In genomic region chr6:111823012-111823411, GRCh38 we compare ENCODE assay signal across 10 cellular contexts. TPM values are rescaled to one million over a fixed set of nuclear protein-coding genes. Genes with fewer than 3 reads are reported as not detected.
A peak's percentile ranks its signal among the peaks of the same experiment; 100 is the strongest.
DNase-seq lines count a peak whose midpoint lies in the region; ATAC-seq and TF ChIP-seq lines count a peak whose summit lies in the region.
"Had no signal": no experiment of that assay in that cellular context is flagged by ENCODE, and none has a peak within 500 bp of the region (broad histone marks: within the 10 kb centered on the region; RNA-seq: fewer than 3 reads in every experiment).

No MANE protein-coding gene starts in this region.

- peak overlapping the region; percentile 43 for H3K4me3 Mint-ChIP-seq in T-helper 2 cell treated with Interferon-gamma antibody and Interleukin-4, amounts not matched to agents 5 μg/mL and 100 μg/mL, for 36 hours
- H3K4me3 Mint-ChIP-seq in T-cell, result peak overlapping the region in 1 of 3 donors; percentile 63
- H3K4me3 Mint-ChIP-seq: endodermal cell had no signal

- TF ChIP-seq POLR2A in spleen (IDR thresholded peaks at IDR 0.05), result no peak

- ATAC-seq in T-cell (replicated peaks in 1 of 4) (no peak), foreskin keratinocyte (no peak), GM19328 (IDR thresholded peaks at IDR 0.05; ENCODE audit: unreplicated experiment) (no peak)
- ATAC-seq: Panc1 had no signal

- H3K9me3 ChIP-seq in spleen (no peaks in the 10 kb centered on the region), colonic mucosa (no peaks in the 10 kb centered on the region)

- POLR2A ChIA-PET in T-cell (lab: Charles Lee), result interaction anchor here (0.6 to 2.0 kb wide), 5 partner anchors 11 to 268 kb away, joined by 3 to 10 read pairs (median 3); no protein-coding TSS in a partner anchor

- peak overlapping the region; percentile 73 for H3K27ac ChIP-seq in foreskin keratinocyte
- peak overlapping the region in 7 of 8 donors; percentile 30 to 70 (median 57) for H3K27ac ChIP-seq in spleen
- no peak overlapping the region for H3K27ac ChIP-seq in colonic mucosa

- peaks cover 24% of the 10 kb centered on the region for H3K36me3 Mint-ChIP-seq in T-helper 2 cell treated with Interferon-gamma antibody and Interleukin-4, amounts not matched to agents 5 μg/mL and 100 μg/mL, for 36 hours (ENCODE audit: low read depth)
- H3K36me3 Mint-ChIP-seq in T-cell, result peaks cover 29% of the 10 kb centered on the region

- peak overlapping the region; percentile 80 for H3K27ac Mint-ChIP-seq in T-helper 2 cell treated with Interferon-gamma antibody and Interleukin-4, amounts not matched to agents 5 μg/mL and 100 μg/mL, for 36 hours
- H3K27ac Mint-ChIP-seq in T-cell, result peak overlapping the region; percentile 93 to 96
- H3K27ac Mint-ChIP-seq: endodermal cell had no signal

- CTCF ChIA-PET in T-cell (lab: Charles Lee), result interaction anchor here (0.6 to 2.7 kb wide), 6 partner anchors 9 to 220 kb away, joined by 3 to 13 read pairs (median 4); no protein-coding TSS in a partner anchor

- no peak overlapping the region for H3K9ac ChIP-seq in colonic mucosa (ENCODE audit: low read depth in 2 of 2, low read length in 2 of 2)

- TF ChIP-seq CTCF in foreskin keratinocyte (conservative IDR thresholded peaks at IDR 0.05) (no peak), spleen (IDR thresholded peaks at IDR 0.05 in 8 of 11, conservative IDR thresholded peaks at IDR 0.05 in 3 of 11) (no peak), colonic mucosa (IDR thresholded peaks at IDR 0.05) (no peak)

- H3K9me3 Mint-ChIP-seq in T-helper 2 cell treated with Interferon-gamma antibody and Interleukin-4, amounts not matched to agents 5 μg/mL and 100 μg/mL, for 36 hours, result no peaks in the 10 kb centered on the region
- no peaks in the 10 kb centered on the region for H3K9me3 Mint-ChIP-seq in T-cell

- H3K36me3 ChIP-seq in spleen (no peaks in the 10 kb centered on the region), colonic mucosa (no peaks in the 10 kb centered on the region)

- no peaks in the 10 kb centered on the region for H3K27me3 Mint-ChIP-seq in T-helper 2 cell treated with Interferon-gamma antibody and Interleukin-4, amounts not matched to agents 5 μg/mL and 100 μg/mL, for 36 hours (ENCODE audit: low read depth)
- no peaks in the 10 kb centered on the region for H3K27me3 Mint-ChIP-seq in T-cell

- 84 to 88% (median 86%) methylated on average over 6 of the region's 6 CpGs for WGBS in spleen, 5 donors

- H3K27me3 ChIP-seq in foreskin keratinocyte (no peaks in the 10 kb centered on the region), spleen (replicated peaks in 1 of 7) (no peaks in the 10 kb centered on the region), colonic mucosa (no peaks in the 10 kb centered on the region)

- H3K4me3 ChIP-seq in spleen (no peak overlapping the region), colonic mucosa (no peak overlapping the region)

- intact Hi-C loops in spleen (cut with DNase I; ENCODE audit: low total_unique reads), result no loop called here
- intact Hi-C loops in colonic mucosa (cut with DNase I), result no loop called here

- no peak for DNase-seq in T-helper 2 cell treated with Interferon-gamma antibody and Interleukin-4, amounts not matched to agents 5 μg/mL and 100 μg/mL, for 36 hours (ENCODE audit: low spot score)
- no peak for DNase-seq in T-helper 2 cell
- DNase-seq in T-cell, result no peak
- DNase-seq in foreskin keratinocyte, result no peak
- DNase-seq in spleen, result no peak
- no peak for DNase-seq in colonic mucosa
- DNase-seq in Kasumi-1 (lab: John Stamatoyannopoulos, UW), result no peak
- DNase-seq: endodermal cell had no signal

- peaks cover 23% of the 10 kb centered on the region for H3K4me1 ChIP-seq in foreskin keratinocyte
- peaks cover 20 to 79% (median 52%) of the 10 kb centered on the region in 6 donors for H3K4me1 ChIP-seq in spleen
- no peaks in the 10 kb centered on the region for H3K4me1 ChIP-seq in colonic mucosa

- peaks cover 64% of the 10 kb centered on the region for H3K4me1 Mint-ChIP-seq in T-helper 2 cell treated with Interferon-gamma antibody and Interleukin-4, amounts not matched to agents 5 μg/mL and 100 μg/mL, for 36 hours (ENCODE audit: low read depth)
- peaks cover 83 to 89% (median 84%) of the 10 kb centered on the region in 3 donors for H3K4me1 Mint-ChIP-seq in T-cell

RNA-seq across cellular contexts. Expression of gene FYN, which starts 50.2 kb away (rescaled TPM):
- total RNA-seq in T-cell (100 to 1,000 TPM; 466 to 573 (median 534) TPM), foreskin keratinocyte (46.4 and 61.1 TPM in 2 replicates), spleen (100 to 1,000 TPM; 193 to 409 (median 227) TPM), colonic mucosa (10 to 100 TPM; 11.3 to 21.5 TPM)
- polyA plus RNA-seq in foreskin keratinocyte (37.8 and 42.4 TPM in 2 replicates), spleen (10 to 100 TPM; 56.6 to 78.1 (median 65.6) TPM)
